Comparison of ENCODE assay signal across 9 cellular contexts in the genomic region with DNA sequence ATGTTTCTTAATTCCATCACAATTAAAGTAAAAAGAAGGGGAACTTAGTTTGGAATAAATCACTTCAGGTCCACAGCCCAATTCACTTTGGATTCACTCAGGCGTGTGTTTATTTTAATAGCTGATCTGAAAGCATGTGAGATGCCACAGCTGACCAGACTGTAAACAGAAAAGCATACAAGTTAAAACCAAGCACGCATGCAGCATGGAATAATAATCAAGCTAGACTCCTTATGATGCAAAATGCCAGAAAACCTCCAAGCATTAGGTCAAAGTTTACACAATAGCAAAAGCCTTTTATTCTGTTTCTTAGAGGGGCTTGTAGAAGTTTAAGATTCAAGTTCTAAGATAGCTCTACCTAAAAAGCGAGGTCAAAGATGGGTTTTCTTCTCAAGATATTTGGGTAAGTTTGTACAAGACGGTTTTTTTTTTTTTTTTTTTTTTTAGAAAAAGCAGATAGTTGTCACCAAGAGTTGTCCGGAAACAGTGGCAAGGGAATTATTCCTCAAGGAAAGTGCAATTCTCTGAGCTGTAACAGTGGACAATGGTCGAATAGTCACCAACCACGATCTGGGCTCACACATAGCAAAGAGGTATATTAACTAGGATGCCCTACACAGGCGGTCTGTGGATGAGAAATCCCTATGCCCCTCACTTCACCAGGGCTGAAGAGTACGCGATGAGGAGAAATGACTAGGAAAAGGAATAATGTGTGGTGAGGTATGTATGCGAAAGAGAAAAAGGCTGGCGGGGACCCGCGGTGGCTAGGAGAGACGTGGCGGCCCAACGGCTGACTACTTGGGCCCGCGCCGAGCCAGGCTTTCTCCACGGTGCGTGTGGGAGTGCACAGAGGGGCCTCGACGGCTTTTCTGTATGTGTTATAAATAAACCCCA. TPM values are rescaled to one million over a fixed set of nuclear protein-coding genes. Genes with fewer than 3 reads are reported as not detected.
DNase-seq lines count a peak whose midpoint lies in the region; ATAC-seq and TF ChIP-seq lines count a peak whose summit lies in the region.
"Had no signal": no experiment of that assay in that cellular context is flagged by ENCODE, and none has a peak within 500 bp of the region (broad histone marks: within the 10 kb centered on the region; RNA-seq: fewer than 3 reads in every experiment).

No MANE protein-coding gene starts in this region.

- peak overlapping the region; percentile 9 for H3K27ac ChIP-seq in muscle layer of colon (ENCODE audit: low read depth, low read length)

- no peaks in the 10 kb centered on the region for H3K27me3 ChIP-seq in muscle layer of colon (ENCODE audit: control insufficient read depth in 1 of 2, insufficient read depth in 2 of 2, low read length in 2 of 2)

- peak; percentile 2 for ATAC-seq in Right ventricle myocardium inferior
- ATAC-seq in HG03108 (IDR thresholded peaks at IDR 0.05; ENCODE audit: unreplicated experiment): no peak
- no peak for ATAC-seq in GM18867 (IDR thresholded peaks at IDR 0.05; ENCODE audit: unreplicated experiment)

- H3K4me3 ChIP-seq in epithelial cell of esophagus (ENCODE audit: low read length) (peak overlapping the region; percentile 76), muscle layer of colon (ENCODE audit: low read depth in 1 of 2, low read length in 2 of 2) (peak overlapping the region; percentile 22 to 62)

- H3K36me3 ChIP-seq in muscle layer of colon (ENCODE audit: insufficient read depth, low read length): no peaks in the 10 kb centered on the region

- TF ChIP-seq CTCF in epithelial cell of esophagus (IDR thresholded peaks at IDR 0.05; ENCODE audit: insufficient read depth, low read depth, low read length, missing control alignments): no peak

- no peaks in the 10 kb centered on the region for H3K9me3 ChIP-seq in muscle layer of colon (ENCODE audit: low read length)

- DNase-seq in Right ventricle myocardium inferior (ENCODE audit: missing footprints) (no peak), cardiac septum (ENCODE audit: low spot score) (no peak), epithelial cell of esophagus (ENCODE audit: low read depth) (no peak), SIG-M5 (lab: John Stamatoyannopoulos, UW) (no peak), T1000 (lab: John Stamatoyannopoulos, UW) (no peak)
- DNase-seq: NCI-H187 treated with DMSO at 0.1 percent for 48 hours had no signal

- H3K4me1 ChIP-seq in muscle layer of colon (ENCODE audit: insufficient read depth, low read length): no peaks in the 10 kb centered on the region

- intact Hi-C loops in Right ventricle myocardium inferior (cut with DNase I) (no loop called here), cardiac septum (cut with DNase I) (no loop called here)

- H3K9ac ChIP-seq in muscle layer of colon (ENCODE audit: low read length): no peak overlapping the region

RNA-seq across cellular contexts. Expression of gene PRRG1, which starts 0.7 kb away (rescaled TPM):
- total RNA-seq in Right ventricle myocardium inferior: 15.9 TPM
- total RNA-seq in cardiac septum: 9.8 TPM
